8 cellular contexts compared by ENCODE assay signal in genomic region chr1:112337028-112337531, GRCh38. TPM values are rescaled to one million over a fixed set of nuclear protein-coding genes. Genes with fewer than 3 reads are reported as not detected.
DNase-seq lines count a peak whose midpoint lies in the region; ATAC-seq and TF ChIP-seq lines count a peak whose summit lies in the region.

No MANE protein-coding gene starts in this region.

- H3K4me3 ChIP-seq in GM12875 (ENCODE audit: low read depth, low read length) (no peak overlapping the region), kidney epithelial cell (ENCODE audit: low read depth, low read length) (no peak overlapping the region), tibial artery (no peak overlapping the region)

- H3K27me3 ChIP-seq in kidney epithelial cell (ENCODE audit: control insufficient read depth, insufficient read depth, low read length) = peaks cover 4% of the 10 kb centered on the region
- peaks cover 0 to 11% of the 10 kb centered on the region in 2 donors for H3K27me3 ChIP-seq in tibial artery

- H3K27ac ChIP-seq in tibial artery = no peak overlapping the region

- intact Hi-C loops in tibial artery (cut with DNase I; ENCODE audit: low total_unique reads) = no loop called here

- DNase-seq in AG09319 (ENCODE audit: extremely low read depth, low read depth) = no peak
- peak; percentile 59 for DNase-seq in NCI-H748 (lab: John Stamatoyannopoulos, UW; ENCODE audit: unreplicated experiment)
- peak; percentile 23 for DNase-seq in astrocyte of the hippocampus (ENCODE audit: low read depth, low spot score)
- no peak for DNase-seq in kidney epithelial cell (ENCODE audit: low read depth)
- DNase-seq in tibial artery = peak in 1 of 2 donors; percentile 40

- H3K36me3 ChIP-seq in kidney epithelial cell (ENCODE audit: control insufficient read depth, insufficient read depth, low read length) (no peaks in the 10 kb centered on the region), tibial artery (no peaks in the 10 kb centered on the region)

- H3K9me3 ChIP-seq in tibial artery = no peaks in the 10 kb centered on the region

- ATAC-seq in GM18868 (IDR thresholded peaks at IDR 0.05; ENCODE audit: unreplicated experiment) (no peak), HG02798 (IDR thresholded peaks at IDR 0.05; ENCODE audit: poor library complexity, unreplicated experiment) (no peak)

- TF ChIP-seq CTCF in AG09319 (IDR thresholded peaks at IDR 0.05; ENCODE audit: low read depth, low read length) (peak; percentile 76), GM12875 (IDR thresholded peaks at IDR 0.05; ENCODE audit: borderline replicate concordance, insufficient read depth, low read depth, low read length) (peak; percentile 70), kidney epithelial cell (IDR thresholded peaks at IDR 0.05; ENCODE audit: insufficient read depth, low read length, poor library complexity, severe bottlenecking) (peak; percentile 45), tibial artery (IDR thresholded peaks at IDR 0.05) (peak; percentile 45 to 46)

- H3K4me1 ChIP-seq in tibial artery = peaks cover 0 to 13% (median 0%) of the 10 kb centered on the region in 4 donors

RNA-seq across cellular contexts. Expression of gene CTTNBP2NL, which starts 58.9 kb away (rescaled TPM):
- total RNA-seq in kidney epithelial cell = 44.0 and 45.9 TPM in 2 replicates

Comparison
In these comparisons a context has a peak if more than half of its experiments do, and no peak if none do; other contexts are left out.
1. DNase-seq: peak in NCI-H748 (single experiment) and astrocyte of the hippocampus (single experiment); none in AG09319 (single experiment) and kidney epithelial cell (single experiment).
2. Peak in every context shown above with its lines, with median percentiles within 50 percentile points of each other: CTCF ChIP-seq.